Comparison of ENCODE assay signal across 14 cellular contexts in the genomic region with DNA sequence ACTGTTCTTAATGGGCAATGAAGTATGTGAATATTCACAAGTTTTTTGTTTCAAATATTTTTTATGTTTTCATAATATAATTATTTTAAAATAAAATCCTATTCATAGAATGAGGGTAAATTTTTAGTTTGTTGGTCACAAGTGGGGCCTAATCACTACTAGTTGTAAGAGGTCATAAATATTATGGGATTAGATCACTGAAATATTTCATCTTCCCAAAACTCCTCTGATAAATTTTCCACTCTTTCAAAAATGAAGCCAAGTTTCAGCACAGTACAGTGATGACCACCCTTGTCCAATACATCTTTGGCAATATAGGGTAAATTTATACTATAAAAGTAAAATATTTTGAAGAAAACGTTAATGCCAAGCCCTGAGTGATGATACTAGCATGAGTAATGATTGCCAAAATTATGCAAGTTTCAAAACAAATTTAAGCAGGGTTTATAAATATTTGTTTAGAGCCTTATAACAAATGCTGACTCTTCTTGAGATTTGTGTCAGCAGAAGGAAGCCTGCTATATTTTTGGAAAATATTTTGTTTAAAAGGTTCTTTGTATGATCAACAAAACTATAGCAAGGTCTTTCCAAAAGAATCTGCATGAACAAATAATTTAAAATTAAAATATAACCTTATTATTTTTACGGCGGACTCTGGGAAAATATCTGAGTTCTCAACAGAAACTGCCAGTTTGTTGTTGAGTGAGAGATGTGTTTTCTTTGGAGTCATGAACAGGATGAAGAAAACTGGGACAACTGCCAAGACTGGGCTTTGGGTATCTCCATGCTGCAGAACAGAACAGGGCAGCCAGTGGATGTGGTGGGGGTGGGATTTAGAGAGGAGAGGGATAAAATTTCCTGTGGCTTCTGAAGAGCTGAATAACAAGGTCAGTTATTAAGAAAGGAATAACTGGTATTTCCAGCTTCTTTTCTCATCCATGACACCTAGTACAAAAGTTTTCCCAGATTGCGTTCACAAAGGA. TPM values are rescaled to one million over a fixed set of nuclear protein-coding genes. Genes with fewer than 3 reads are reported as not detected.
DNase-seq lines count a peak whose midpoint lies in the region; ATAC-seq and TF ChIP-seq lines count a peak whose summit lies in the region.
"Had no signal": no experiment of that assay in that cellular context is flagged by ENCODE, and none has a peak within 500 bp of the region (broad histone marks: within the 10 kb centered on the region; RNA-seq: fewer than 3 reads in every experiment).

No MANE protein-coding gene starts in this region.

- no peaks in the 10 kb centered on the region for H3K36me3 Mint-ChIP-seq in T-helper 17 cell (ENCODE audit: low read depth)
- H3K36me3 Mint-ChIP-seq: activated naive CD4-positive, alpha-beta T cell treated with anti-CD3 and anti-CD28 coated beads, Interleukin-2, amount 50 U/mL, for 72 hours; CD8-positive, alpha-beta memory T cell had no signal

- H3K9me3 ChIP-seq in T-helper 17 cell (ENCODE audit: control insufficient read depth, low read length, poor library complexity, severe bottlenecking): no peaks in the 10 kb centered on the region

- peak; percentile 63 for DNase-seq in DMS 273 (lab: John Stamatoyannopoulos, UW; ENCODE audit: unreplicated experiment)
- DNase-seq in NCI-H2081 treated with DMSO at 0.1 percent for 48 hours (lab: John Stamatoyannopoulos, UW): peak; percentile 26
- peak; percentile 75 to 84 for DNase-seq in cardiac fibroblast (ENCODE audit: low read depth in 2 of 2)
- peak; percentile 91 to 98 for DNase-seq in lung microvascular endothelial cell (ENCODE audit: low read depth in 2 of 2)
- no peak for DNase-seq in GM13977 (ENCODE audit: low spot score)
- no peak for DNase-seq in stimulated activated naive CD8-positive, alpha-beta T cell treated with anti-CD3 and anti-CD28 coated beads, Interleukin-15, Interleukin-2, amounts not matched to agents 100 U/mL and 50 U/mL, for 24 hours
- no peak for DNase-seq in T-helper 17 cell
- DNase-seq in inferior parietal cortex (ENCODE audit: extremely low spot score): no peak
- DNase-seq: CD8-positive, alpha-beta memory T cell; hippocampal formation; NCI-H1436; retina; stimulated activated naive CD4-positive, alpha-beta T cell treated with Interleukin-2 at 50 U/mL for 16 hours had no signal

- no peak for ATAC-seq in stimulated activated naive CD8-positive, alpha-beta T cell treated with anti-CD3 and anti-CD28 coated beads, Interleukin-15, Interleukin-2, amounts not matched to agents 100 U/mL and 50 U/mL, for 24 hours
- ATAC-seq in T-helper 17 cell: no peak
- ATAC-seq: activated naive CD4-positive, alpha-beta T cell treated with anti-CD3 and anti-CD28 coated beads, Interleukin-2, amount 50 U/mL, for 72 hours had no signal

- no peak overlapping the region for H3K27ac Mint-ChIP-seq in T-helper 17 cell
- H3K27ac Mint-ChIP-seq: activated naive CD4-positive, alpha-beta T cell treated with anti-CD3 and anti-CD28 coated beads, Interleukin-2, amount 50 U/mL, for 72 hours; CD8-positive, alpha-beta memory T cell had no signal

- in situ Hi-C loops in GM13977 (cut with MboI; ENCODE audit: low pct_unique_long_range_greater_than_20kb, low sequenced_read_pairs, unreplicated experiment): loop anchor here (10.0 kb wide), 1 partner anchor 79 kb away; a partner anchor contains a TSS

- TF ChIP-seq CTCF in cardiac fibroblast (IDR thresholded peaks at IDR 0.05; ENCODE audit: low read depth, low read length) (no peak), GM13977 (IDR thresholded peaks at IDR 0.05; ENCODE audit: extremely low read depth, insufficient read depth, missing control alignments) (no peak)

- H3K4me3 ChIP-seq in cardiac fibroblast (replicated peaks in 1 of 2; ENCODE audit: low read depth in 2 of 2, low read length in 2 of 2): no peak overlapping the region

- H3K4me1 Mint-ChIP-seq in T-helper 17 cell: no peaks in the 10 kb centered on the region
- H3K4me1 Mint-ChIP-seq: CD8-positive, alpha-beta memory T cell had no signal

- H3K27me3 Mint-ChIP-seq in T-helper 17 cell: peaks cover 29% of the 10 kb centered on the region

- H3K4me3 Mint-ChIP-seq in T-helper 17 cell: no peak overlapping the region
- H3K4me3 Mint-ChIP-seq: CD8-positive, alpha-beta memory T cell had no signal

RNA-seq across cellular contexts. Expression of a gene that starts 17.9 kb away (rescaled TPM):
- total RNA-seq in lung microvascular endothelial cell: 1,181 and 1,820 TPM in 2 replicates
- total RNA-seq in T-helper 17 cell: under 1 TPM in 1 of 2 donors, not detected in 1; 0.83 TPM
- total RNA-seq: activated naive CD4-positive, alpha-beta T cell treated with anti-CD3 and anti-CD28 coated beads, Interleukin-2, amount 50 U/mL, for 72 hours had no signal

Comparison
In these comparisons a context has a peak if more than half of its experiments do, and no peak if none do; other contexts are left out.
1. DNase-seq: peak in DMS 273 (single experiment), NCI-H2081 treated with DMSO at 0.1 percent for 48 hours (single experiment), cardiac fibroblast (2 of 2) and lung microvascular endothelial cell (2 of 2); none in GM13977 (single experiment), stimulated activated naive CD8-positive, alpha-beta T cell treated with anti-CD3 and anti-CD28 coated beads, Interleukin-15, Interleukin-2, amounts not matched to agents 100 U/mL and 50 U/mL, for 24 hours (single experiment), T-helper 17 cell (0 of 3) and inferior parietal cortex (single experiment).
2. RNA of a gene that starts 17.9 kb away (total RNA-seq): 1,181 to 1,820 TPM in lung microvascular endothelial cell; 0.83 TPM in T-helper 17 cell; every median in the first group is over 100 times any median in the second.